ENCODE assay signal across 17 cellular contexts in the genomic region with DNA sequence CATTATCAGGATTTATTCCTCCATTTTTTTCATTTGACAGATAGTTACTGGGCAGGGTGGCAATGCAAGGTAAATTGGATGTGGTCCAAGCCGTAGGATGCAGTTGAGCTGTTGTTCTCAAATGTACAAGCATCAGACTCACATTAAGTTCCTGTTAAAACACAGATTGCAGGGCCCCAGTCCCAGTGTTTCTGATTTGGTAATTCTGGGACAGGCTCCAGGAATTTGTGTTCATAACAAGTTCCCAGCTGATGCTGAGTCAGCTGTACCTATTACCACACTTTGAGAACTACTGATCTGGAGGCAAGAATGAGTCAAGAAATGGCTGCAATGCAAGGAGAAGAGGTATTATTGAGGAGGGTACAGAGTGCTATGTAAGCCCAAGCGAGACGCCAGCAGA. TPM values are rescaled to one million over a fixed set of nuclear protein-coding genes. Genes with fewer than 3 reads are reported as not detected.
DNase-seq lines count a peak whose midpoint lies in the region; ATAC-seq, FAIRE-seq and TF ChIP-seq lines count a peak whose summit lies in the region.
"Had no signal": no experiment of that assay in that cellular context is flagged by ENCODE, and none has a peak within 500 bp of the region (broad histone marks: within the 10 kb centered on the region; RNA-seq: fewer than 3 reads in every experiment).

No MANE protein-coding gene starts in this region.

- peak overlapping the region; percentile 31; the same call in 1 of the 2 replicates for H3K27ac Mint-ChIP-seq in WTC11
- H3K27ac Mint-ChIP-seq: CD8-positive, alpha-beta T cell; T-helper 1 cell treated with Interleukin-12 subunit alpha and Interleukin-12 subunit beta and Interleukin-4 antibody, amounts not matched to agents 30 μg/mL and 1 μg/mL, for 36 hours had no signal

- no peak for FAIRE-seq in urothelium cell line (lab: Jason Lieb, UNC)

- ATAC-seq in WTC11 (no peak), GM18868 (IDR thresholded peaks at IDR 0.05; ENCODE audit: unreplicated experiment) (no peak), GM18519 (IDR thresholded peaks at IDR 0.05; ENCODE audit: low FRiP score, unreplicated experiment) (no peak)
- ATAC-seq: CD8-positive, alpha-beta T cell had no signal

- H3K9me3 Mint-ChIP-seq in WTC11: peaks cover 4% of the 10 kb centered on the region; the same call in 1 of the 2 replicates
- H3K9me3 Mint-ChIP-seq: CD8-positive, alpha-beta T cell; T-helper 1 cell treated with Interleukin-12 subunit alpha and Interleukin-12 subunit beta and Interleukin-4 antibody, amounts not matched to agents 30 μg/mL and 1 μg/mL, for 36 hours had no signal

- CTCF ChIA-PET in WTC11 (lab: Charles Lee): interaction anchor here (1.1 kb wide), 1 partner anchor 74 kb away, joined by 3 read pairs; no protein-coding TSS in a partner anchor

- TF ChIP-seq CTCF in WTC11 (IDR thresholded peaks at IDR 0.05): no peak

- POLR2A ChIA-PET in WTC11 (lab: Charles Lee): interaction anchor here (0.6 kb wide), 1 partner anchor 285 kb away, joined by 4 read pairs; no protein-coding TSS in a partner anchor

- DNase-seq in NCI-H1105 treated with DMSO at 0.1 percent for 48 hours (lab: John Stamatoyannopoulos, UW) (peak; percentile 19), NCI-H1105 (lab: John Stamatoyannopoulos, UW) (no peak), WTC11 (ENCODE audit: low spot score) (no peak), fibroblast of gingiva (ENCODE audit: low read depth) (peak; percentile 81), urothelium cell line (ENCODE audit: low spot score) (peak; percentile 32), cerebellum (ENCODE audit: low spot score) (no peak)
- DNase-seq: activated CD4-positive, alpha-beta T cell treated with anti-CD3 and anti-CD28 coated beads for 4 hours; CD8-positive, alpha-beta T cell; GF-D8; NCI-H187; NCI-H526 treated with DMSO at 0.1 percent for 48 hours; right lobe of liver; stimulated activated CD4-positive, alpha-beta T cell treated with anti-CD3 and anti-CD28 coated beads, Interleukin-2, amount 100 ng/mL, for 48 hours had no signal

- H3K4me1 Mint-ChIP-seq in WTC11: peaks cover 26% of the 10 kb centered on the region

- H3K27me3 Mint-ChIP-seq in WTC11 (ENCODE audit: low read depth): no peaks in the 10 kb centered on the region; the same call in 1 of the 2 replicates

- no peak overlapping the region for H3K4me3 Mint-ChIP-seq in WTC11
- H3K4me3 Mint-ChIP-seq: CD8-positive, alpha-beta T cell; T-helper 1 cell treated with Interleukin-12 subunit alpha and Interleukin-12 subunit beta and Interleukin-4 antibody, amounts not matched to agents 30 μg/mL and 1 μg/mL, for 36 hours had no signal

- H3K36me3 Mint-ChIP-seq in WTC11: no peaks in the 10 kb centered on the region
- H3K36me3 Mint-ChIP-seq: CD8-positive, alpha-beta T cell had no signal

TF ChIP-seq in WTC11, 78 proteins besides CTCF, POLR2A, EP300 and RAD21:
- TF ChIP-seq ZNF219 (CRISPR knock-in tag; IDR thresholded peaks at IDR 0.05; ENCODE audit: borderline replicate concordance) (no peak), FOXK1 (CRISPR knock-in tag; IDR thresholded peaks at IDR 0.05) (no peak)
- TF ChIP-seq, protein P1, sequence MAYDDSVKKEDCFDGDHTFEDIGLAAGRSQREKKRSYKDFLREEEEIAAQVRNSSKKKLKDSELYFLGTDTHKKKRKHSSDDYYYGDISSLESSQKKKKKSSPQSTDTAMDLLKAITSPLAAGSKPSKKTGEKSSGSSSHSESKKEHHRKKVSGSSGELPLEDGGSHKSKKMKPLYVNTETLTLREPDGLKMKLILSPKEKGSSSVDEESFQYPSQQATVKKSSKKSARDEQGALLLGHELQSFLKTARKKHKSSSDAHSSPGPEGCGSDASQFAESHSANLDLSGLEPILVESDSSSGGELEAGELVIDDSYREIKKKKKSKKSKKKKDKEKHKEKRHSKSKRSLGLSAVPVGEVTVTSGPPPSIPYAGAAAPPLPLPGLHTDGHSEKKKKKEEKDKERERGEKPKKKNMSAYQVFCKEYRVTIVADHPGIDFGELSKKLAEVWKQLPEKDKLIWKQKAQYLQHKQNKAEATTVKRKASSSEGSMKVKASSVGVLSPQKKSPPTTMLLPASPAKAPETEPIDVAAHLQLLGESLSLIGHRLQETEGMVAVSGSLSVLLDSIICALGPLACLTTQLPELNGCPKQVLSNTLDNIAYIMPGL (CRISPR knock-in tag; IDR thresholded peaks at IDR 0.05): no peak

RNA-seq across cellular contexts. Expression of a gene that starts 11.7 kb away (rescaled TPM):
- total RNA-seq in WTC11 (2021): not detected in 3 replicates
- not detected for total RNA-seq in cerebellum
- total RNA-seq: CD8-positive, alpha-beta T cell; right lobe of liver; tibial nerve had no signal

Comparison
In these comparisons a context has a peak if more than half of its experiments do, and no peak if none do; other contexts are left out.
1. DNase-seq: peak in NCI-H1105 treated with DMSO at 0.1 percent for 48 hours (single experiment), fibroblast of gingiva (single experiment) and urothelium cell line (single experiment); none in NCI-H1105 (single experiment), WTC11 (single experiment) and cerebellum (single experiment).